1 cellular context compared by ENCODE assay signal in the genomic region with DNA sequence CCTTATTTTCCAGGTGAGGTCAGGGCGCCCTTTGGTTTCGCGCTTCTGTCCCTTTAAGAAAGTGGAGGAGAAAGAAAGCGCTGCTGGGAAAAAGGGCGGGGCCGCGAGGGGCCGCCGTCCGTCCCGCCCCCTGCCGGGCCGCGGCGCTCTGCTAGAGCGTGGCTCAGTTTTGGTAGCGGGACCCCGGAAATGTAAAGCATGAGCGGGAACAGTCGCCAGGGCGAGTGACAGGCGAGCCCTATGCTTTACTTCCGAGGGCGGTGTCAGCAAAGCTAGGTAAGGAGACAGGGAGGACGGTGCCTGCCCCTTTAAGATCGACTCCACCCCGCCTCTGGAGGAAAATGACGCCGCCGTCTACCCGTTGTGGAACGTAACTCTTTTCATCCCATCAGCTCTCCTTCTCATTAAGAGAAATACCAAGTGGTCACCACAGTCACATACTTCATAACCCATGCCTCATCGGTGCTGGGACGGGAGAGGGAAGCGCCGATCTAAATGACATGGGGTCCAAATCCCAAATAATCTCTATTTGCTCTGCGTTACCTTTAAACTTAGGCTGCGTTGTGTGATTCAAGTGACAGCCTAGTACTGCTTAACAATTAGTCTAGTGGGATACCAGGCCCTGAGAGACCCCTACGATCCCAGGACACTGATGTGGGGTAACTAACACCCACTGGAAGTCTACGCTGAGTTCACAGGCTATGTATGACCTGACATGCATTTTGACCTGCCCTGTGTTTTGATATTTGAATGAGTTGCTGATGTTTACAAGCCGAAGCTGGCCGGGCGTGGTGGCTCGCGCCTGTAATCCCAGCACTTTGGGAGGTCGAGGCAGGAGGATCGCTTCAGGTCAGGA.
TF ChIP-seq lines count a peak whose summit lies in the region.

A gene with protein sequence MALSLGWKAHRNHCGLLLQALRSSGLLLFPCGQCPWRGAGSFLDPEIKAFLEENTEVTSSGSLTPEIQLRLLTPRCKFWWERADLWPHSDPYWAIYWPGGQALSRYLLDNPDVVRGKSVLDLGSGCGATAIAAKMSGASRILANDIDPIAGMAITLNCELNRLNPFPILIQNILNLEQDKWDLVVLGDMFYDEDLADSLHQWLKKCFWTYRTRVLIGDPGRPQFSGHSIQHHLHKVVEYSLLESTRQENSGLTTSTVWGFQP (plus strand): TSS at position 602 of the 856 bp plus-strand sequence. CDS start 2,266 bp downstream, outside the sequence.

TF ChIP-seq in HEK293, 187 proteins besides CTCF, POLR2A, EP300 and RAD21 (continued from another document and continues in another):
- TF ChIP-seq, protein P1, sequence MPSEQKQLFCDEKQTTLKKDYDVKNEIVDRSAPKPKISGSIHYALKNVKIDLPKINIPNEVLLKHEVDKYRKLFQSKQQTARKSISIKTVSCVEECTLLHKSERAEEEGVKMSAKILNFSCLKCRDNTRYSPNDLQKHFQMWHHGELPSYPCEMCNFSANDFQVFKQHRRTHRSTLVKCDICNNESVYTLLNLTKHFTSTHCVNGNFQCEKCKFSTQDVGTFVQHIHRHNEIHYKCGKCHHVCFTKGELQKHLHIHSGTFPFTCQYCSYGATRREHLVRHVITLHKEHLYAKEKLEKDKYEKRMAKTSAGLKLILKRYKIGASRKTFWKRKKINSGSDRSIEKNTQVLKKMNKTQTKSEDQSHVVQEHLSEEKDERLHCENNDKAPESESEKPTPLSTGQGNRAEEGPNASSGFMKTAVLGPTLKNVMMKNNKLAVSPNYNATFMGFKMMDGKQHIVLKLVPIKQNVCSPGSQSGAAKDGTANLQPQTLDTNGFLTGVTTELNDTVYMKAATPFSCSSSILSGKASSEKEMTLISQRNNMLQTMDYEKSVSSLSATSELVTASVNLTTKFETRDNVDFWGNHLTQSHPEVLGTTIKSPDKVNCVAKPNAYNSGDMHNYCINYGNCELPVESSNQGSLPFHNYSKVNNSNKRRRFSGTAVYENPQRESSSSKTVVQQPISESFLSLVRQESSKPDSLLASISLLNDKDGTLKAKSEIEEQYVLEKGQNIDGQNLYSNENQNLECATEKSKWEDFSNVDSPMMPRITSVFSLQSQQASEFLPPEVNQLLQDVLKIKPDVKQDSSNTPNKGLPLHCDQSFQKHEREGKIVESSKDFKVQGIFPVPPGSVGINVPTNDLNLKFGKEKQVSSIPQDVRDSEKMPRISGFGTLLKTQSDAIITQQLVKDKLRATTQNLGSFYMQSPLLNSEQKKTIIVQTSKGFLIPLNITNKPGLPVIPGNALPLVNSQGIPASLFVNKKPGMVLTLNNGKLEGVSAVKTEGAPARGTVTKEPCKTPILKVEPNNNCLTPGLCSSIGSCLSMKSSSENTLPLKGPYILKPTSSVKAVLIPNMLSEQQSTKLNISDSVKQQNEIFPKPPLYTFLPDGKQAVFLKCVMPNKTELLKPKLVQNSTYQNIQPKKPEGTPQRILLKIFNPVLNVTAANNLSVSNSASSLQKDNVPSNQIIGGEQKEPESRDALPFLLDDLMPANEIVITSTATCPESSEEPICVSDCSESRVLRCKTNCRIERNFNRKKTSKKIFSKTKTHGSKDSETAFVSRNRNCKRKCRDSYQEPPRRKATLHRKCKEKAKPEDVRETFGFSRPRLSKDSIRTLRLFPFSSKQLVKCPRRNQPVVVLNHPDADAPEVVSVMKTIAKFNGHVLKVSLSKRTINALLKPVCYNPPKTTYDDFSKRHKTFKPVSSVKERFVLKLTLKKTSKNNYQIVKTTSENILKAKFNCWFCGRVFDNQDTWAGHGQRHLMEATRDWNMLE (tag by site-specific recombination; conservative IDR thresholded peaks at IDR 0.05; ENCODE audit: low read depth): peak; percentile 91
- TF ChIP-seq ZXDB (tag by site-specific recombination; IDR thresholded peaks at IDR 0.05): peak; percentile 70
- TF ChIP-seq, protein P2, sequence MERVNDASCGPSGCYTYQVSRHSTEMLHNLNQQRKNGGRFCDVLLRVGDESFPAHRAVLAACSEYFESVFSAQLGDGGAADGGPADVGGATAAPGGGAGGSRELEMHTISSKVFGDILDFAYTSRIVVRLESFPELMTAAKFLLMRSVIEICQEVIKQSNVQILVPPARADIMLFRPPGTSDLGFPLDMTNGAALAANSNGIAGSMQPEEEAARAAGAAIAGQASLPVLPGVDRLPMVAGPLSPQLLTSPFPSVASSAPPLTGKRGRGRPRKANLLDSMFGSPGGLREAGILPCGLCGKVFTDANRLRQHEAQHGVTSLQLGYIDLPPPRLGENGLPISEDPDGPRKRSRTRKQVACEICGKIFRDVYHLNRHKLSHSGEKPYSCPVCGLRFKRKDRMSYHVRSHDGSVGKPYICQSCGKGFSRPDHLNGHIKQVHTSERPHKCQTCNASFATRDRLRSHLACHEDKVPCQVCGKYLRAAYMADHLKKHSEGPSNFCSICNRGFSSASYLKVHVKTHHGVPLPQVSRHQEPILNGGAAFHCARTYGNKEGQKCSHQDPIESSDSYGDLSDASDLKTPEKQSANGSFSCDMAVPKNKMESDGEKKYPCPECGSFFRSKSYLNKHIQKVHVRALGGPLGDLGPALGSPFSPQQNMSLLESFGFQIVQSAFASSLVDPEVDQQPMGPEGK (tag by site-specific recombination; IDR thresholded peaks at IDR 0.05): peak; percentile 78
- peak; percentile 58 for TF ChIP-seq GLIS2 (tag by site-specific recombination; IDR thresholded peaks at IDR 0.05)
- TF ChIP-seq ZNF561 (tag by site-specific recombination; IDR thresholded peaks at IDR 0.05; ENCODE audit: borderline replicate concordance): peak; percentile 84; the same call in 1 of the 2 replicates
- peak; percentile 94 for TF ChIP-seq ZBTB20 (tag by site-specific recombination; IDR thresholded peaks at IDR 0.05)
- no peak for TF ChIP-seq ZNF175 (tag by site-specific recombination; IDR thresholded peaks at IDR 0.05)
- TF ChIP-seq ZNF2 (tag by site-specific recombination; IDR thresholded peaks at IDR 0.05): peak; percentile 54; the same call in 1 of the 2 replicates
- TF ChIP-seq TRIM28 (IDR thresholded peaks at IDR 0.05; ENCODE audit: borderline replicate concordance, low read length): peak; percentile 0; the same call in 1 of the 2 replicates
- TF ChIP-seq, protein P3, sequence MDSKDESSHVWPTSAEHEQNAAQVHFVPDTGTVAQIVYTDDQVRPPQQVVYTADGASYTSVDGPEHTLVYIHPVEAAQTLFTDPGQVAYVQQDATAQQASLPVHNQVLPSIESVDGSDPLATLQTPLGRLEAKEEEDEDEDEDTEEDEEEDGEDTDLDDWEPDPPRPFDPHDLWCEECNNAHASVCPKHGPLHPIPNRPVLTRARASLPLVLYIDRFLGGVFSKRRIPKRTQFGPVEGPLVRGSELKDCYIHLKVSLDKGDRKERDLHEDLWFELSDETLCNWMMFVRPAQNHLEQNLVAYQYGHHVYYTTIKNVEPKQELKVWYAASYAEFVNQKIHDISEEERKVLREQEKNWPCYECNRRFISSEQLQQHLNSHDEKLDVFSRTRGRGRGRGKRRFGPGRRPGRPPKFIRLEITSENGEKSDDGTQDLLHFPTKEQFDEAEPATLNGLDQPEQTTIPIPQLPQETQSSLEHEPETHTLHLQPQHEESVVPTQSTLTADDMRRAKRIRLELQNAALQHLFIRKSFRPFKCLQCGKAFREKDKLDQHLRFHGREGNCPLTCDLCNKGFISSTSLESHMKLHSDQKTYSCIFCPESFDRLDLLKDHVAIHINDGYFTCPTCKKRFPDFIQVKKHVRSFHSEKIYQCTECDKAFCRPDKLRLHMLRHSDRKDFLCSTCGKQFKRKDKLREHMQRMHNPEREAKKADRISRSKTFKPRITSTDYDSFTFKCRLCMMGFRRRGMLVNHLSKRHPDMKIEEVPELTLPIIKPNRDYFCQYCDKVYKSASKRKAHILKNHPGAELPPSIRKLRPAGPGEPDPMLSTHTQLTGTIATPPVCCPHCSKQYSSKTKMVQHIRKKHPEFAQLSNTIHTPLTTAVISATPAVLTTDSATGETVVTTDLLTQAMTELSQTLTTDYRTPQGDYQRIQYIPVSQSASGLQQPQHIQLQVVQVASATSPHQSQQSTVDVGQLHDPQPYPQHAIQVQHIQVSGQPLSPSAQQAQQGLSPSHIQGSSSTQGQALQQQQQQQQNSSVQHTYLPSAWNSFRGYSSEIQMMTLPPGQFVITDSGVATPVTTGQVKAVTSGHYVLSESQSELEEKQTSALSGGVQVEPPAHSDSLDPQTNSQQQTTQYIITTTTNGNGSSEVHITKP (tag by site-specific recombination; IDR thresholded peaks at IDR 0.05): peak; percentile 80
- TF ChIP-seq OSR2 (tag by site-specific recombination; IDR thresholded peaks at IDR 0.05): 0 out of 2 replicates have a peak, but pooled peaks have one; percentile 35
- no peak for TF ChIP-seq ZNF670 (tag by site-specific recombination; IDR thresholded peaks at IDR 0.05; ENCODE audit: low read depth)
- TF ChIP-seq ZNF747 (tag by site-specific recombination; IDR thresholded peaks at IDR 0.05): no peak
- TF ChIP-seq ZNF335 (tag by site-specific recombination; conservative IDR thresholded peaks at IDR 0.05): peak; percentile 97
- peak; percentile 88 for TF ChIP-seq ZBTB17 (tag by site-specific recombination; IDR thresholded peaks at IDR 0.05)
- TF ChIP-seq ZNF830 (tag by site-specific recombination; IDR thresholded peaks at IDR 0.05; ENCODE audit: low read depth): no peak
- TF ChIP-seq ZBTB8A (tag by site-specific recombination; IDR thresholded peaks at IDR 0.05): peak; percentile 84
- peak; percentile 90 for TF ChIP-seq SP3 (tag by site-specific recombination; IDR thresholded peaks at IDR 0.05)
- peak; percentile 78; the same call in 1 of the 2 replicates for TF ChIP-seq ZNF76 (tag by site-specific recombination; IDR thresholded peaks at IDR 0.05; ENCODE audit: borderline replicate concordance, low read depth)
- TF ChIP-seq OVOL3 (tag by site-specific recombination; IDR thresholded peaks at IDR 0.05): no peak
- 0 out of 2 replicates have a peak, but pooled peaks have one; percentile 69 for TF ChIP-seq ZNF610 (tag by site-specific recombination; IDR thresholded peaks at IDR 0.05; ENCODE audit: borderline replicate concordance)
- TF ChIP-seq, protein P4, sequence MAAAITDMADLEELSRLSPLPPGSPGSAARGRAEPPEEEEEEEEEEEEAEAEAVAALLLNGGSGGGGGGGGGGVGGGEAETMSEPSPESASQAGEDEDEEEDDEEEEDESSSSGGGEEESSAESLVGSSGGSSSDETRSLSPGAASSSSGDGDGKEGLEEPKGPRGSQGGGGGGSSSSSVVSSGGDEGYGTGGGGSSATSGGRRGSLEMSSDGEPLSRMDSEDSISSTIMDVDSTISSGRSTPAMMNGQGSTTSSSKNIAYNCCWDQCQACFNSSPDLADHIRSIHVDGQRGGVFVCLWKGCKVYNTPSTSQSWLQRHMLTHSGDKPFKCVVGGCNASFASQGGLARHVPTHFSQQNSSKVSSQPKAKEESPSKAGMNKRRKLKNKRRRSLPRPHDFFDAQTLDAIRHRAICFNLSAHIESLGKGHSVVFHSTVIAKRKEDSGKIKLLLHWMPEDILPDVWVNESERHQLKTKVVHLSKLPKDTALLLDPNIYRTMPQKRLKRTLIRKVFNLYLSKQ (tag by site-specific recombination; IDR thresholded peaks at IDR 0.05; ENCODE audit: borderline replicate concordance): no peak
- TF ChIP-seq ZNF184 (tag by site-specific recombination; IDR thresholded peaks at IDR 0.05): no peak; the same call in none of the 2 replicates
- TF ChIP-seq ZNF510 (tag by site-specific recombination; IDR thresholded peaks at IDR 0.05; ENCODE audit: insufficient replicate concordance): no peak
- TF ChIP-seq, protein P5, sequence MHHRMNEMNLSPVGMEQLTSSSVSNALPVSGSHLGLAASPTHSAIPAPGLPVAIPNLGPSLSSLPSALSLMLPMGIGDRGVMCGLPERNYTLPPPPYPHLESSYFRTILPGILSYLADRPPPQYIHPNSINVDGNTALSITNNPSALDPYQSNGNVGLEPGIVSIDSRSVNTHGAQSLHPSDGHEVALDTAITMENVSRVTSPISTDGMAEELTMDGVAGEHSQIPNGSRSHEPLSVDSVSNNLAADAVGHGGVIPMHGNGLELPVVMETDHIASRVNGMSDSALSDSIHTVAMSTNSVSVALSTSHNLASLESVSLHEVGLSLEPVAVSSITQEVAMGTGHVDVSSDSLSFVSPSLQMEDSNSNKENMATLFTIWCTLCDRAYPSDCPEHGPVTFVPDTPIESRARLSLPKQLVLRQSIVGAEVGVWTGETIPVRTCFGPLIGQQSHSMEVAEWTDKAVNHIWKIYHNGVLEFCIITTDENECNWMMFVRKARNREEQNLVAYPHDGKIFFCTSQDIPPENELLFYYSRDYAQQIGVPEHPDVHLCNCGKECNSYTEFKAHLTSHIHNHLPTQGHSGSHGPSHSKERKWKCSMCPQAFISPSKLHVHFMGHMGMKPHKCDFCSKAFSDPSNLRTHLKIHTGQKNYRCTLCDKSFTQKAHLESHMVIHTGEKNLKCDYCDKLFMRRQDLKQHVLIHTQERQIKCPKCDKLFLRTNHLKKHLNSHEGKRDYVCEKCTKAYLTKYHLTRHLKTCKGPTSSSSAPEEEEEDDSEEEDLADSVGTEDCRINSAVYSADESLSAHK (tag by site-specific recombination; IDR thresholded peaks at IDR 0.05): no peak
- TF ChIP-seq WT1 (tag by site-specific recombination; IDR thresholded peaks at IDR 0.05): 0 out of 2 replicates have a peak, but pooled peaks have one; percentile 12
- peak; percentile 68 for TF ChIP-seq SP7 (tag by site-specific recombination; IDR thresholded peaks at IDR 0.05)
- TF ChIP-seq, protein P6, sequence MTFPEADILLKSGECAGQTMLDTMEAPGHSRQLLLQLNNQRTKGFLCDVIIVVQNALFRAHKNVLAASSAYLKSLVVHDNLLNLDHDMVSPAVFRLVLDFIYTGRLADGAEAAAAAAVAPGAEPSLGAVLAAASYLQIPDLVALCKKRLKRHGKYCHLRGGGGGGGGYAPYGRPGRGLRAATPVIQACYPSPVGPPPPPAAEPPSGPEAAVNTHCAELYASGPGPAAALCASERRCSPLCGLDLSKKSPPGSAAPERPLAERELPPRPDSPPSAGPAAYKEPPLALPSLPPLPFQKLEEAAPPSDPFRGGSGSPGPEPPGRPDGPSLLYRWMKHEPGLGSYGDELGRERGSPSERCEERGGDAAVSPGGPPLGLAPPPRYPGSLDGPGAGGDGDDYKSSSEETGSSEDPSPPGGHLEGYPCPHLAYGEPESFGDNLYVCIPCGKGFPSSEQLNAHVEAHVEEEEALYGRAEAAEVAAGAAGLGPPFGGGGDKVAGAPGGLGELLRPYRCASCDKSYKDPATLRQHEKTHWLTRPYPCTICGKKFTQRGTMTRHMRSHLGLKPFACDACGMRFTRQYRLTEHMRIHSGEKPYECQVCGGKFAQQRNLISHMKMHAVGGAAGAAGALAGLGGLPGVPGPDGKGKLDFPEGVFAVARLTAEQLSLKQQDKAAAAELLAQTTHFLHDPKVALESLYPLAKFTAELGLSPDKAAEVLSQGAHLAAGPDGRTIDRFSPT (tag by site-specific recombination; IDR thresholded peaks at IDR 0.05): no peak
- peak; percentile 67 for TF ChIP-seq ZNF660 (tag by site-specific recombination; IDR thresholded peaks at IDR 0.05)
- TF ChIP-seq ZBTB48 (tag by site-specific recombination; IDR thresholded peaks at IDR 0.05): peak; percentile 68; the same call in 1 of the 2 replicates
- no peak for TF ChIP-seq ZNF132 (tag by site-specific recombination; IDR thresholded peaks at IDR 0.05; ENCODE audit: borderline replicate concordance)
- no peak for TF ChIP-seq YY2 (tag by site-specific recombination; IDR thresholded peaks at IDR 0.05)
